In the genomic region with DNA sequence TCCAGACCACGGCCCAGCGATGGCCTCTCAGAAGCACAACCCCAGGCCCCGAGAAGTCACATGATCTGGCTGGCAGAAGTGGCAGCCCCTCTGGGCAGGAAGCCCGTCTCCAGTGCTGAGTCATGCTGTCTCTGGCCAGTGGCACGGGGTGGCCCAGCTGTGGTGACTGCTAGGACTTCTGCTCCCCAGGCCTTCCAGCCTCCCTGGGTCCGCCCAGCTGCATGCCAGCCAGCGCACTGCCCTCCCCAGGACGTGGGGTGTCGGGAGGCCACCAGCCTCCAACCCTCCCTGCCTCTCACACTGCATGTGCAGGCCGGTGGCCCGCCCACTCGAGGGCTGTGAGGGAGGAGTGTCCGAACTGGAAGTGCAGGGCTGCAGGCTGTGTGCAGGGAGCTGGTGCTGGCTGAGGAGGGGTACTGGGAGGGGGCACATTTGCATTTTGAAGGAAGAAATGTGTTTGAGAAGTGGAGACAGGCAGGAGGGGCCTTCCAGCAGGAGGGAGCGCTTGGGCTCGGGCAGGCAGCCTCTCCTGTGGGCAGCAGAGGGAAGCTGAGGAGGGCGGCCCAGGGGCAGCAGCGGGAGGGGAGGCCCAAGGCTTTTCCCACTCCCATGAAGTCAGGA, we compare ENCODE assay signal across 8 cellular contexts. TPM values are rescaled to one million over a fixed set of nuclear protein-coding genes. Genes with fewer than 3 reads are reported as not detected.
DNase-seq lines count a peak whose midpoint lies in the region; ATAC-seq and TF ChIP-seq lines count a peak whose summit lies in the region.

No MANE protein-coding gene starts in this region.

- no peak overlapping the region for H2AK5ac ChIP-seq in trophoblast cell (ENCODE audit: low read length)

- no peak overlapping the region for H3K9ac ChIP-seq in trophoblast cell (ENCODE audit: low read length)

- H3K4me1 ChIP-seq in gastroesophageal sphincter (peaks cover 0 to 28% (median 17%) of the 10 kb centered on the region in 3 donors), trophoblast cell (ENCODE audit: control insufficient read depth in 1 of 2, insufficient read depth in 2 of 2, low read length in 2 of 2) (peaks cover 11 to 13% of the 10 kb centered on the region in 2 experiments)

- H3K18ac ChIP-seq in trophoblast cell (ENCODE audit: low read length) = no peak overlapping the region

- H3K9me3 Mint-ChIP-seq in activated CD4-positive, alpha-beta T cell treated with anti-CD3 and anti-CD28 coated beads, Interleukin-2, amount 10 ng/mL, durations not matched to agents 24 days and 14 days = no peaks in the 10 kb centered on the region

- no peak overlapping the region for H3K4me3 Mint-ChIP-seq in activated CD4-positive, alpha-beta T cell treated with anti-CD3 and anti-CD28 coated beads, Interleukin-2, amount 10 ng/mL, durations not matched to agents 24 days and 14 days

- no peak for TF ChIP-seq EP300 in gastroesophageal sphincter (IDR thresholded peaks at IDR 0.05)

- no peaks in the 10 kb centered on the region for H3K79me2 ChIP-seq in trophoblast cell (ENCODE audit: control insufficient read depth, insufficient read depth, low read length, poor library complexity)

- H3K4me3 ChIP-seq in gastroesophageal sphincter (no peak overlapping the region), trophoblast cell (ENCODE audit: low read depth, low read length) (no peak overlapping the region)

- H3K9me3 ChIP-seq in gastroesophageal sphincter (no peaks in the 10 kb centered on the region), trophoblast cell (ENCODE audit: insufficient read depth, low read depth, low read length) (no peaks in the 10 kb centered on the region)

- peak overlapping the region; percentile 27 for H2AFZ ChIP-seq in trophoblast cell (ENCODE audit: insufficient read depth, low read length, poor library complexity)

- DNase-seq in NCI-H2029 (lab: John Stamatoyannopoulos, UW) (peak; percentile 57), NCI-H2029 treated with DMSO at 0.1 percent for 48 hours (lab: John Stamatoyannopoulos, UW) (no peak), trophoblast cell (peak; percentile 18 to 34), NCI-H1105 (lab: John Stamatoyannopoulos, UW) (no peak), NCI-H1048 (lab: John Stamatoyannopoulos, UW) (no peak)
- DNase-seq in activated CD4-positive, alpha-beta T cell treated with anti-CD3 and anti-CD28 coated beads, Interleukin-2, amount 10 ng/mL, durations not matched to agents 24 days and 14 days = no peak

- H4K91ac ChIP-seq in trophoblast cell (ENCODE audit: low read depth, low read length) = peak overlapping the region; percentile 10

- no peak overlapping the region for H2BK5ac ChIP-seq in trophoblast cell (ENCODE audit: low read depth, low read length, poor library complexity)

- ATAC-seq in SK-N-SH treated with all-trans-retinoic acid at 6 μM for 48 hours (peak; percentile 77), gastroesophageal sphincter (peak; percentile 88)

- H3K4me1 Mint-ChIP-seq in activated CD4-positive, alpha-beta T cell treated with anti-CD3 and anti-CD28 coated beads, Interleukin-2, amount 10 ng/mL, durations not matched to agents 24 days and 14 days = peaks cover 10% of the 10 kb centered on the region

- H3K27me3 ChIP-seq in gastroesophageal sphincter (no peaks in the 10 kb centered on the region), trophoblast cell (ENCODE audit: insufficient read depth, low read length) (no peaks in the 10 kb centered on the region)

- H2BK12ac ChIP-seq in trophoblast cell (ENCODE audit: low read length) = peak overlapping the region; percentile 4

- H3K27ac ChIP-seq in gastroesophageal sphincter (peak overlapping the region in 3 of 4 donors; percentile 18 to 72 (median 69)), trophoblast cell (ENCODE audit: low read depth, low read length) (no peak overlapping the region)

- no peak overlapping the region for H3K27ac Mint-ChIP-seq in activated CD4-positive, alpha-beta T cell treated with anti-CD3 and anti-CD28 coated beads, Interleukin-2, amount 10 ng/mL, durations not matched to agents 24 days and 14 days

- peak overlapping the region; percentile 1 for H2BK120ac ChIP-seq in trophoblast cell (ENCODE audit: insufficient read depth, low read length, poor library complexity)

- H3K14ac ChIP-seq in trophoblast cell (ENCODE audit: low read length) = no peak overlapping the region

- H3K79me1 ChIP-seq in trophoblast cell (ENCODE audit: low read length) = no peaks in the 10 kb centered on the region

- no peak overlapping the region for H3K4me2 ChIP-seq in trophoblast cell (ENCODE audit: low read length)

- H3K4ac ChIP-seq in trophoblast cell (ENCODE audit: low read depth, low read length) = no peak overlapping the region

- H3K36me3 Mint-ChIP-seq in activated CD4-positive, alpha-beta T cell treated with anti-CD3 and anti-CD28 coated beads, Interleukin-2, amount 10 ng/mL, durations not matched to agents 24 days and 14 days (ENCODE audit: low read depth) = no peaks in the 10 kb centered on the region

- peaks cover 5% of the 10 kb centered on the region for H3K27me3 Mint-ChIP-seq in activated CD4-positive, alpha-beta T cell treated with anti-CD3 and anti-CD28 coated beads, Interleukin-2, amount 10 ng/mL, durations not matched to agents 24 days and 14 days

- H4K8ac ChIP-seq in trophoblast cell (ENCODE audit: low read depth, low read length) = peak overlapping the region; percentile 8

- intact Hi-C loops in activated CD4-positive, alpha-beta T cell treated with anti-CD3 and anti-CD28 coated beads, Interleukin-2, amount 10 ng/mL, durations not matched to agents 24 days and 14 days (cut with micrococcal nuclease) = no loop called here

- no peak for TF ChIP-seq POLR2A in gastroesophageal sphincter (IDR thresholded peaks at IDR 0.05)

- no peak overlapping the region for H4K12ac ChIP-seq in trophoblast cell (ENCODE audit: low read depth, low read length)

- TF ChIP-seq CTCF in gastroesophageal sphincter (IDR thresholded peaks at IDR 0.05) = peak in 1 of 4 experiments; percentile 14

- no peaks in the 10 kb centered on the region for H3K36me3 ChIP-seq in gastroesophageal sphincter
- H3K36me3 ChIP-seq in trophoblast cell (ENCODE audit: control insufficient read depth in 1 of 2, insufficient read depth in 2 of 2, low read length in 2 of 2) = no peaks in the 10 kb centered on the region

- H3K23ac ChIP-seq in trophoblast cell (ENCODE audit: low read length) = no peak overlapping the region

- 80 to 100% methylated on average over 1 of the region's 17 CpGs for WGBS in gastroesophageal sphincter (ENCODE audit: low coverage in 1 of 2), 2 donors
- WGBS in trophoblast cell (ENCODE audit: extremely low coverage, insufficient coverage, insufficient read length) = no CpG with 5 or more reads among the region's 17 CpGs

TF ChIP-seq in SK-N-SH treated with all-trans-retinoic acid at 6 μM for 48 hours, 23 proteins besides CTCF, POLR2A, EP300 and RAD21 (continues in another document):
- TF ChIP-seq ZNF70 (CRISPR knock-in tag; IDR thresholded peaks at IDR 0.05) (peak; percentile 54; the same call in 1 of the 2 replicates), ISL1 (CRISPR knock-in tag; IDR thresholded peaks at IDR 0.05) (peak; percentile 32; the same call in 1 of the 2 replicates), ZFP3 (CRISPR knock-in tag; IDR thresholded peaks at IDR 0.05) (peak; percentile 74), RARB (CRISPR knock-in tag; IDR thresholded peaks at IDR 0.05) (no peak), SNAI2 (CRISPR knock-in tag; IDR thresholded peaks at IDR 0.05) (peak; percentile 60; the same call in 1 of the 2 replicates), ZFP30 (CRISPR knock-in tag; IDR thresholded peaks at IDR 0.05) (peak; percentile 29; the same call in 1 of the 2 replicates), ZC3H10 (CRISPR knock-in tag; IDR thresholded peaks at IDR 0.05) (no peak)
- TF ChIP-seq, protein P1, sequence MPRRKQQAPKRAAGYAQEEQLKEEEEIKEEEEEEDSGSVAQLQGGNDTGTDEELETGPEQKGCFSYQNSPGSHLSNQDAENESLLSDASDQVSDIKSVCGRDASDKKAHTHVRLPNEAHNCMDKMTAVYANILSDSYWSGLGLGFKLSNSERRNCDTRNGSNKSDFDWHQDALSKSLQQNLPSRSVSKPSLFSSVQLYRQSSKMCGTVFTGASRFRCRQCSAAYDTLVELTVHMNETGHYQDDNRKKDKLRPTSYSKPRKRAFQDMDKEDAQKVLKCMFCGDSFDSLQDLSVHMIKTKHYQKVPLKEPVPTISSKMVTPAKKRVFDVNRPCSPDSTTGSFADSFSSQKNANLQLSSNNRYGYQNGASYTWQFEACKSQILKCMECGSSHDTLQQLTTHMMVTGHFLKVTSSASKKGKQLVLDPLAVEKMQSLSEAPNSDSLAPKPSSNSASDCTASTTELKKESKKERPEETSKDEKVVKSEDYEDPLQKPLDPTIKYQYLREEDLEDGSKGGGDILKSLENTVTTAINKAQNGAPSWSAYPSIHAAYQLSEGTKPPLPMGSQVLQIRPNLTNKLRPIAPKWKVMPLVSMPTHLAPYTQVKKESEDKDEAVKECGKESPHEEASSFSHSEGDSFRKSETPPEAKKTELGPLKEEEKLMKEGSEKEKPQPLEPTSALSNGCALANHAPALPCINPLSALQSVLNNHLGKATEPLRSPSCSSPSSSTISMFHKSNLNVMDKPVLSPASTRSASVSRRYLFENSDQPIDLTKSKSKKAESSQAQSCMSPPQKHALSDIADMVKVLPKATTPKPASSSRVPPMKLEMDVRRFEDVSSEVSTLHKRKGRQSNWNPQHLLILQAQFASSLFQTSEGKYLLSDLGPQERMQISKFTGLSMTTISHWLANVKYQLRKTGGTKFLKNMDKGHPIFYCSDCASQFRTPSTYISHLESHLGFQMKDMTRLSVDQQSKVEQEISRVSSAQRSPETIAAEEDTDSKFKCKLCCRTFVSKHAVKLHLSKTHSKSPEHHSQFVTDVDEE (CRISPR knock-in tag; IDR thresholded peaks at IDR 0.05) = peak; percentile 66; the same call in 1 of the 2 replicates
- TF ChIP-seq, protein P2, sequence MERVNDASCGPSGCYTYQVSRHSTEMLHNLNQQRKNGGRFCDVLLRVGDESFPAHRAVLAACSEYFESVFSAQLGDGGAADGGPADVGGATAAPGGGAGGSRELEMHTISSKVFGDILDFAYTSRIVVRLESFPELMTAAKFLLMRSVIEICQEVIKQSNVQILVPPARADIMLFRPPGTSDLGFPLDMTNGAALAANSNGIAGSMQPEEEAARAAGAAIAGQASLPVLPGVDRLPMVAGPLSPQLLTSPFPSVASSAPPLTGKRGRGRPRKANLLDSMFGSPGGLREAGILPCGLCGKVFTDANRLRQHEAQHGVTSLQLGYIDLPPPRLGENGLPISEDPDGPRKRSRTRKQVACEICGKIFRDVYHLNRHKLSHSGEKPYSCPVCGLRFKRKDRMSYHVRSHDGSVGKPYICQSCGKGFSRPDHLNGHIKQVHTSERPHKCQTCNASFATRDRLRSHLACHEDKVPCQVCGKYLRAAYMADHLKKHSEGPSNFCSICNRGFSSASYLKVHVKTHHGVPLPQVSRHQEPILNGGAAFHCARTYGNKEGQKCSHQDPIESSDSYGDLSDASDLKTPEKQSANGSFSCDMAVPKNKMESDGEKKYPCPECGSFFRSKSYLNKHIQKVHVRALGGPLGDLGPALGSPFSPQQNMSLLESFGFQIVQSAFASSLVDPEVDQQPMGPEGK (CRISPR knock-in tag; IDR thresholded peaks at IDR 0.05; ENCODE audit: borderline replicate concordance) = no peak

RNA-seq across cellular contexts. Expression of a gene that starts 17.0 kb away (rescaled TPM):
- total RNA-seq in gastroesophageal sphincter = 10 to 100 TPM; 17.0 to 42.1 (median 29.8) TPM
- 124 and 139 TPM in 2 replicates for polyA plus RNA-seq in trophoblast cell (2013)
- total RNA-seq in activated CD4-positive, alpha-beta T cell treated with anti-CD3 and anti-CD28 coated beads, Interleukin-2, amount 10 ng/mL, durations not matched to agents 24 days and 14 days = 77.1 and 82.8 TPM in 2 replicates

Comparison
In these comparisons a context has a peak if more than half of its experiments do, and no peak if none do; other contexts are left out.
1. DNase-seq: peak in NCI-H2029 (single experiment) and trophoblast cell (2 of 2); none in NCI-H2029 treated with DMSO at 0.1 percent for 48 hours (single experiment), activated CD4-positive, alpha-beta T cell treated with anti-CD3 and anti-CD28 coated beads, Interleukin-2, amount 10 ng/mL, durations not matched to agents 24 days and 14 days (single experiment), NCI-H1105 (single experiment) and NCI-H1048 (single experiment).